18 cellular contexts compared by ENCODE assay signal in the genomic region with DNA sequence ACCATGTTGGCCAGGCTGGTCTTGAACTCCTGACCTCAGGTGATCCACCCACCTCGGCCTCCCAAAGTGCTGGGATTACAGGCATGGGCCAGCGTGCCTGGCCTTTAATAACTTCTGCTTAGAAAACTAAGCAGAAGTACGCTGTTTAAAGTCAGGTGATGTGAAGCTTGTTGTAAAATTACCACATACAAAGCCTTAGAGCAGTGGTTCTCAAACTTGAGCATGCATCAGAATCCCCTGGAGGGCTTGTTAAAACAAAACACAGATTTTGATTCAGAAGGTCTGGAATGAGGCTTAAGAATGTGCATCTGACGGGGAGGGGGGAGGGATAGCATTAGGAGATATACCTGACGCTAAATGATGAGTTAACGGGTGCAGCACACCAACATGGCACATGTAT.
"Had no signal": no experiment of that assay in that cellular context is flagged by ENCODE, and none has a peak within 500 bp of the region (broad histone marks: within the 10 kb centered on the region; RNA-seq: fewer than 3 reads in every experiment).

No MANE protein-coding gene starts in this region.

- H3K27ac Mint-ChIP-seq: activated T-helper 1 cell treated with anti-CD3 and anti-CD28 coated beads, Interleukin-12 subunit alpha, Interleukin-12 subunit beta, Interleukin-2, Interleukin-4 antibody, amounts not matched to agents 30 ng/mL and 10 ng/mL and 1 ng/mL, durations not matched to agents 14 hours and 24 hours and 36 hours; immature natural killer cell; T-cell had no signal

- H3K27me3 Mint-ChIP-seq: activated naive CD8-positive, alpha-beta T cell treated with anti-CD3 and anti-CD28 coated beads, Interleukin-2, amount 50 U/mL, for 24 hours; naive B cell; T-cell had no signal

- H3K4me1 ChIP-seq: lower lobe of right lung, suprapubic skin, upper lobe of left lung had no signal

- H3K4me3 Mint-ChIP-seq: activated naive CD8-positive, alpha-beta T cell treated with anti-CD3 and anti-CD28 coated beads, Interleukin-2, amount 50 U/mL, for 24 hours; activated T-helper 1 cell treated with anti-CD3 and anti-CD28 coated beads, Interleukin-12 subunit alpha, Interleukin-12 subunit beta, Interleukin-2, Interleukin-4 antibody, amounts not matched to agents 30 ng/mL and 10 ng/mL and 1 ng/mL, durations not matched to agents 14 hours and 24 hours and 36 hours; immature natural killer cell; naive B cell; T-cell had no signal

- H3K27me3 ChIP-seq: suprapubic skin, upper lobe of left lung had no signal

- H3K4me3 ChIP-seq: lower lobe of right lung, SK-N-MC, suprapubic skin, upper lobe of left lung had no signal

- H3K9me3 Mint-ChIP-seq: activated naive CD8-positive, alpha-beta T cell treated with anti-CD3 and anti-CD28 coated beads, Interleukin-2, amount 50 U/mL, for 24 hours; activated T-helper 1 cell treated with anti-CD3 and anti-CD28 coated beads, Interleukin-12 subunit alpha, Interleukin-12 subunit beta, Interleukin-2, Interleukin-4 antibody, amounts not matched to agents 30 ng/mL and 10 ng/mL and 1 ng/mL, durations not matched to agents 14 hours and 24 hours and 36 hours; immature natural killer cell; naive B cell; T-cell had no signal

- H3K27ac ChIP-seq: lower lobe of right lung, SK-N-MC, suprapubic skin, upper lobe of left lung, WERI-Rb-1 had no signal

- H3K9me3 ChIP-seq: lower lobe of right lung, suprapubic skin, upper lobe of left lung had no signal

- DNase-seq: activated CD4-positive, alpha-beta T cell treated with anti-CD3 and anti-CD28 coated beads for 48 hours; activated naive CD4-positive, alpha-beta T cell; activated naive CD8-positive, alpha-beta T cell treated with anti-CD3 and anti-CD28 coated beads, Interleukin-2, amount 50 U/mL, for 24 hours; immature natural killer cell; left cardiac atrium; lower lobe of right lung; midbrain; naive B cell; right cardiac atrium; stimulated activated CD4-positive, alpha-beta T cell treated with anti-CD3 and anti-CD28 coated beads, Interleukin-12 subunit alpha, Interleukin-12 subunit beta, amount 100 ng/mL, for 4 hours; stimulated activated CD4-positive, alpha-beta T cell treated with anti-CD3 and anti-CD28 coated beads, Interleukin-2, amount 100 ng/mL, for 48 hours; stimulated activated naive CD4-positive, alpha-beta T cell treated with Interleukin-2 at 50 U/mL for 16 hours; T-cell; upper lobe of left lung; WERI-Rb-1 had no signal
